ENCODE assay signal across 27 cellular contexts in genomic region chr3:6216135-6216792, GRCh38.
"Had no signal": no experiment of that assay in that cellular context is flagged by ENCODE, and none has a peak within 500 bp of the region (broad histone marks: within the 10 kb centered on the region; RNA-seq: fewer than 3 reads in every experiment).

No MANE protein-coding gene starts in this region.

- H3K36me3 ChIP-seq: cardiac muscle cell, colonic mucosa, gastroesophageal sphincter, lower lobe of right lung, neural progenitor cell, right lobe of liver, transverse colon had no signal

- H3K4me3 ChIP-seq: cardiac muscle cell, colonic mucosa, gastroesophageal sphincter, lower lobe of right lung, neural progenitor cell, right lobe of liver, testis, transverse colon had no signal

- H3K9me3 ChIP-seq: colonic mucosa, gastroesophageal sphincter, lower lobe of right lung, right lobe of liver, testis, transverse colon had no signal

- H3K4me1 ChIP-seq: colonic mucosa, gastroesophageal sphincter, lower lobe of right lung, right lobe of liver, testis, transverse colon had no signal

- DNase-seq: activated CD4-positive, alpha-beta memory T cell treated with anti-CD3 and anti-CD28 coated beads, Interleukin-2, amount 10 ng/mL, durations not matched to agents 7 days and 5 days; activated CD4-positive, alpha-beta T cell treated with anti-CD3 and anti-CD28 coated beads for 1 hour; activated CD4-positive, alpha-beta T cell treated with anti-CD3 and anti-CD28 coated beads, Interleukin-2, amount 10 ng/mL, durations not matched to agents 7 days and 5 days; activated CD8-positive, alpha-beta memory T cell treated with anti-CD3 and anti-CD28 coated beads, Interleukin-2, amount 50 U/mL, for 48 hours; activated gamma-delta T cell treated with Interleukin-2 at 50 U/mL for 16 hours; activated T-cell treated with anti-CD3 and anti-CD28 coated beads, Interleukin-2, amount 50 U/mL, for 24 hours; cerebellar nuclear complex; colonic mucosa; effector CD8-positive, alpha-beta T cell; erythroblast; hypothalamus; lower lobe of right lung; natural killer cell; occipital lobe; right lobe of liver; stimulated activated CD4-positive, alpha-beta T cell treated with anti-CD3 and anti-CD28 coated beads, Interleukin-12 subunit alpha, Interleukin-12 subunit beta, amount 100 ng/mL, for 4 hours; stimulated activated CD4-positive, alpha-beta T cell treated with anti-CD3 and anti-CD28 coated beads, Interleukin-4, amount 100 ng/mL, for 1 hour; stimulated activated naive CD8-positive, alpha-beta T cell treated with anti-CD3 and anti-CD28 coated beads, Interleukin-15, Interleukin-2, amounts not matched to agents 100 U/mL and 50 U/mL, for 24 hours; T-helper 17 cell; T1000; testis; transverse colon had no signal

- H3K27ac ChIP-seq: cardiac muscle cell, colonic mucosa, gastroesophageal sphincter, lower lobe of right lung, neural progenitor cell, right lobe of liver, testis, transverse colon had no signal

- ATAC-seq: activated naive CD4-positive, alpha-beta T cell treated with anti-CD3 and anti-CD28 coated beads, Interleukin-2, amount 50 U/mL, for 72 hours; gastroesophageal sphincter; left lobe of liver; lower lobe of right lung; natural killer cell; right lobe of liver; stimulated activated naive CD8-positive, alpha-beta T cell treated with anti-CD3 and anti-CD28 coated beads, Interleukin-15, Interleukin-2, amounts not matched to agents 100 U/mL and 50 U/mL, for 24 hours; T-helper 17 cell had no signal

- H3K27me3 ChIP-seq: cardiac muscle cell, colonic mucosa, gastroesophageal sphincter, neural progenitor cell, right lobe of liver, testis, transverse colon had no signal
